10 cellular contexts compared by ENCODE assay signal in the genomic region with DNA sequence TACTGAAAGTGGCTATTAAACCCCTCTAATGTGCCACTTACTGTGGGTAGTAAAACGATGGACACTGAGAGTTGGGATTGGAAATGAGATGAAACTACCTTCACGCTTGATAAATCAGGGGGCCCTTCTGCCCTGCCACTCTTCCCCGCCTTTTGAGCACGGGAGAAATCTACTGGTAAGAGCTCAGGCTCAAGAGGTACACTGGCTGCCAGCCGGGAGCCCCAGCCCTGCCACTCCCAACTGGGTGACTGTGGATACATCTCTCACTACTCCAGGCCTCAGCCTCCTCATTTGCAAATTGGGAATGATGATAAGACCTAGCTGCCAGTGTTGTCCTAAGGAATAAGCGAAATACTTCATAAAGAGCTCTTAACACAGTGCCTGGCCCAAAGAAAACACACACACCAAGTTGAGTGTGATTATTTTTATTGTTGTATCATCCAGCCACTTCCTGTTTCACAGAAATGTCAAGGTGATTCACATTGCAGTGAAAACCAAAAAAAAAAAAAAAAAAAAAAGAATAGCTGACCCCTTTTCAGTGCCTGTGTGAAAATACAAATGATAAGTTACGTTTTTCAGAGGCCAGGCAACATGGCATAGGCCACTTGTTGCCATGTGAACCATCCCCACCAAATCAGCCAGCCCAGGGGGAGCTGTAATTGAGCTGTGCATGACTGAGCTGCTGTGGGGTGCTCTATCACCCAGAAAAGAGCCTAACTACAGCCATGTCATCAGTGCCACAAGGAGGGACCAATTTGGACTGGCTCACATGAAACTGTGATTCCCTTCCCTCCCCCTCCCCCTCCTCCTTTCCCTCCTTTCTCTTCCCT. TPM values are rescaled to one million over a fixed set of nuclear protein-coding genes. Genes with fewer than 3 reads are reported as not detected.
A peak's percentile ranks its signal among the peaks of the same experiment; 100 is the strongest.
DNase-seq lines count a peak whose midpoint lies in the region; ATAC-seq and TF ChIP-seq lines count a peak whose summit lies in the region.
"Had no signal": no experiment of that assay in that cellular context is flagged by ENCODE, and none has a peak within 500 bp of the region (broad histone marks: within the 10 kb centered on the region; RNA-seq: fewer than 3 reads in every experiment).

No MANE protein-coding gene starts in this region.

- intact Hi-C loops in mammary epithelial cell (cut with micrococcal nuclease), result no loop called here
- intact Hi-C loops in sigmoid colon (cut with DNase I), result no loop called here

- no peak for TF ChIP-seq POLR2A in sigmoid colon (IDR thresholded peaks at IDR 0.05)

- H3K27me3 ChIP-seq in DOHH2 (ENCODE audit: control insufficient read depth, low read length) (no peaks in the 10 kb centered on the region), NT2/D1 (ENCODE audit: insufficient read depth, insufficient read length) (no peaks in the 10 kb centered on the region), mammary epithelial cell (ENCODE audit: insufficient read depth, low read length) (no peaks in the 10 kb centered on the region), sigmoid colon (no peaks in the 10 kb centered on the region)

- 74% methylated on average over 7 of the region's 7 CpGs for WGBS in mammary epithelial cell (ENCODE audit: low coverage, missing lambda C conversion rate)
- WGBS in sigmoid colon, 2 donors, result 66 to 77% methylated on average over 7 of the region's 7 CpGs

- in situ Hi-C loops in mammary epithelial cell (cut with MboI; ENCODE audit: low sequenced_read_pairs in 2 of 2) (no loop called here), GM13976 (cut with MboI; ENCODE audit: low sequenced_read_pairs, unreplicated experiment) (no loop called here)

- H3K27ac ChIP-seq in DOHH2 (ENCODE audit: low read depth, low read length), result peak overlapping the region; percentile 38
- H3K27ac ChIP-seq in mammary epithelial cell (ENCODE audit: insufficient read depth, low read depth, low read length), result no peak overlapping the region
- peak overlapping the region; percentile 15 to 98 (median 26) for H3K27ac ChIP-seq in sigmoid colon

- H3K9me3 ChIP-seq in DOHH2 (ENCODE audit: control insufficient read depth, insufficient read depth, low read length) (no peaks in the 10 kb centered on the region), NT2/D1 (ENCODE audit: insufficient read depth, low read length) (no peaks in the 10 kb centered on the region), mammary epithelial cell (replicated peaks; ENCODE audit: insufficient read depth, low read length) (no peaks in the 10 kb centered on the region), sigmoid colon (no peaks in the 10 kb centered on the region)

- BruUV-seq in mammary epithelial cell (replicated peaks; lab: Mats Ljungman, UMichigan), result no TSS peak

- dilution Hi-C loops in mammary epithelial cell (cut with HindIII; ENCODE audit: low sequenced_read_pairs), result loop anchor here (5.0 kb wide), 1 partner anchor 281 kb away; no protein-coding TSS in a partner anchor

- ATAC-seq in GM21825 (IDR thresholded peaks at IDR 0.05; ENCODE audit: unreplicated experiment), result no peak

- H2AFZ ChIP-seq in mammary epithelial cell (ENCODE audit: low read depth, low read length), result peak overlapping the region; percentile 12

- CTCF ChIA-PET in mammary epithelial cell (lab: Charles Lee; ENCODE audit: low non-redundant PET), result interaction anchor here (0.6 kb wide), 2 partner anchors 55 to 158 kb away, joined by 3 to 5 read pairs; no protein-coding TSS in a partner anchor

- TF ChIP-seq CTCF in DOHH2 (IDR thresholded peaks at IDR 0.05; ENCODE audit: low read depth, low read length, poor library complexity, severe bottlenecking), result no peak
- TF ChIP-seq CTCF in mammary epithelial cell (conservative IDR thresholded peaks at IDR 0.05 in 1 of 2, IDR thresholded peaks at IDR 0.05 in 1 of 2; ENCODE audit: extremely low read depth in 1 of 2, insufficient read depth in 1 of 2, low read depth in 1 of 2, low read length in 2 of 2), result no peak
- TF ChIP-seq CTCF in sigmoid colon (IDR thresholded peaks at IDR 0.05), result no peak
- TF ChIP-seq CTCF in GM13976 (IDR thresholded peaks at IDR 0.05; ENCODE audit: borderline replicate concordance, control extremely low read depth, extremely low read depth, insufficient read depth, missing control alignments), result no peak

- H3K4me1 ChIP-seq in DOHH2 (ENCODE audit: control insufficient read depth, low read length) (peaks cover 36% of the 10 kb centered on the region), NT2/D1 (ENCODE audit: insufficient read depth, insufficient read length) (peaks cover 10% of the 10 kb centered on the region), mammary epithelial cell (ENCODE audit: insufficient read depth, low read length) (peaks cover 35% of the 10 kb centered on the region), sigmoid colon (peaks cover 0 to 45% (median 29%) of the 10 kb centered on the region in 4 donors)

- no peak for TF ChIP-seq EP300 in sigmoid colon (IDR thresholded peaks at IDR 0.05)

- H3K79me2 ChIP-seq in DOHH2 (ENCODE audit: control insufficient read depth, low read length), result peaks cover 44% of the 10 kb centered on the region
- peaks cover 36% of the 10 kb centered on the region for H3K79me2 ChIP-seq in mammary epithelial cell (ENCODE audit: insufficient read depth, low read length)

- H3K9ac ChIP-seq in NT2/D1 (ENCODE audit: insufficient read length, low read depth) (peak overlapping the region; percentile 17), mammary epithelial cell (ENCODE audit: insufficient read depth, low read length) (no peak overlapping the region)

- H3K4me2 ChIP-seq in DOHH2 (ENCODE audit: low read length), result peak overlapping the region; percentile 50
- no peak overlapping the region for H3K4me2 ChIP-seq in mammary epithelial cell (ENCODE audit: insufficient read depth, low read depth, low read length)

- DNase-seq in NT2/D1 (ENCODE audit: low read depth, low spot score) (no peak), mammary epithelial cell (peak; percentile 42), sigmoid colon (no peak), GM13976 (ENCODE audit: low spot score) (no peak), NCI-H2196 treated with DMSO at 0.1 percent for 48 hours (lab: John Stamatoyannopoulos, UW; ENCODE audit: unreplicated experiment) (no peak), DMS53 treated with DMSO at 0.1 percent for 48 hours (lab: John Stamatoyannopoulos, UW; ENCODE audit: unreplicated experiment) (no peak)
- DNase-seq: head of caudate nucleus, nephron progenitor cell had no signal

- H4K20me1 ChIP-seq in DOHH2 (ENCODE audit: control insufficient read depth, insufficient read depth, low read depth, low read length) (no peaks in the 10 kb centered on the region), mammary epithelial cell (ENCODE audit: insufficient read depth, low read length) (no peaks in the 10 kb centered on the region)

- H3F3A ChIP-seq in DOHH2 (ENCODE audit: control insufficient read depth, insufficient read depth), result peaks cover 7% of the 10 kb centered on the region

- no peaks in the 10 kb centered on the region for H3K9me2 ChIP-seq in DOHH2 (replicated peaks; ENCODE audit: control insufficient read depth, low read length)

- H3K36me3 ChIP-seq in DOHH2 (ENCODE audit: control insufficient read depth, low read length), result peaks cover 19% of the 10 kb centered on the region
- H3K36me3 ChIP-seq in NT2/D1 (ENCODE audit: insufficient read depth, insufficient read length, low read length), result peaks cover 4% of the 10 kb centered on the region
- no peaks in the 10 kb centered on the region for H3K36me3 ChIP-seq in mammary epithelial cell (ENCODE audit: insufficient read depth, low read length)
- H3K36me3 ChIP-seq in sigmoid colon, result peaks cover 0 to 6% (median 0%) of the 10 kb centered on the region in 4 donors

- H3K4me3 ChIP-seq in DOHH2 (ENCODE audit: low read length) (peak overlapping the region; percentile 27), NT2/D1 (ENCODE audit: insufficient read length, low read depth) (no peak overlapping the region), mammary epithelial cell (replicated peaks in 1 of 3; ENCODE audit: insufficient read depth in 1 of 3, low read depth in 2 of 3, low read length in 3 of 3) (no peak overlapping the region), sigmoid colon (no peak overlapping the region)

RNA-seq across cellular contexts. Expression of a gene that starts 4.4 kb away (rescaled TPM):
- total RNA-seq in mammary epithelial cell (10 to 100 TPM; 35.2 to 52.8 TPM), sigmoid colon (10 to 100 TPM; 24.9 to 61.0 (median 58.5) TPM)
- polyA plus RNA-seq in mammary epithelial cell (60.2 TPM), sigmoid colon (10 to 100 TPM; 30.7 to 52.6 (median 36.6) TPM)
- 6.7 TPM for polyA minus RNA-seq in mammary epithelial cell

RNA-seq across cellular contexts. Expression of a gene that starts 6.5 kb away (rescaled TPM):
- total RNA-seq in mammary epithelial cell (10 to 100 TPM; 21.2 to 35.1 TPM), sigmoid colon (10 to 100 TPM; 61.2 to 96.7 (median 91.6) TPM)
- polyA plus RNA-seq in mammary epithelial cell (26.0 TPM), sigmoid colon (10 to 100 TPM; 34.0 to 63.3 (median 38.4) TPM)
- 27.4 TPM for polyA minus RNA-seq in mammary epithelial cell

RNA-seq across cellular contexts. Expression of a gene that starts 7.7 kb away (rescaled TPM):
- total RNA-seq in mammary epithelial cell (10 to 100 TPM; 21.0 to 42.5 TPM), sigmoid colon (100 to 1,000 TPM in 2 of 4 donors, 10 to 100 TPM in 2; 79.6 to 268 (median 117) TPM)
- polyA plus RNA-seq in mammary epithelial cell (46.5 TPM), sigmoid colon (10 to 100 TPM in 1 of 3 donors, 1 to 10 TPM in 2; 3.9 to 34.0 (median 9.6) TPM)
- 38.3 TPM for polyA minus RNA-seq in mammary epithelial cell

RNA-seq across cellular contexts. Expression of a gene that starts 10.0 kb away (rescaled TPM):
- total RNA-seq in mammary epithelial cell (10 to 100 TPM; 17.5 to 47.5 TPM), sigmoid colon (100 to 1,000 TPM; 148 to 366 (median 194) TPM)
- polyA plus RNA-seq in mammary epithelial cell (17.7 TPM), sigmoid colon (10 to 100 TPM; 31.2 to 71.2 (median 71.2) TPM)
- 14.2 TPM for polyA minus RNA-seq in mammary epithelial cell

RNA-seq across cellular contexts. Expression of a gene that starts 29.8 kb away (rescaled TPM):
- total RNA-seq in mammary epithelial cell (under 1 TPM; 0.17 to 0.24 TPM), sigmoid colon (under 1 TPM in 2 of 4 donors, not detected in 2; 0.54 to 0.71 TPM)
- polyA plus RNA-seq in mammary epithelial cell (0.20 TPM), sigmoid colon (1 to 10 TPM in 1 of 3 donors, not detected in 2; 1.4 TPM)
- polyA minus RNA-seq in mammary epithelial cell, result 0.57 TPM
